In genomic region chr20:51492167-51493092, GRCh38 we compare ENCODE assay signal across 8 cellular contexts. TPM values are rescaled to one million over a fixed set of nuclear protein-coding genes. Genes with fewer than 3 reads are reported as not detected.
DNase-seq lines count a peak whose midpoint lies in the region; ATAC-seq and TF ChIP-seq lines count a peak whose summit lies in the region.

No MANE protein-coding gene starts in this region.

- peak in 1 of 4 experiments; percentile 35 for ATAC-seq in T-cell (replicated peaks in 1 of 4)
- ATAC-seq in GM19035 (IDR thresholded peaks at IDR 0.05; ENCODE audit: unreplicated experiment): no peak
- ATAC-seq in HG03045 (IDR thresholded peaks at IDR 0.05; ENCODE audit: unreplicated experiment): no peak

- H4K91ac ChIP-seq in trophoblast cell (ENCODE audit: low read depth, low read length): no peak overlapping the region

- no peaks in the 10 kb centered on the region for H3K79me1 ChIP-seq in trophoblast cell (ENCODE audit: low read length)

- H3K18ac ChIP-seq in trophoblast cell (ENCODE audit: low read length): no peak overlapping the region

- no peaks in the 10 kb centered on the region for H3K79me2 ChIP-seq in trophoblast cell (ENCODE audit: control insufficient read depth, insufficient read depth, low read length, poor library complexity)

- H3K4ac ChIP-seq in trophoblast cell (ENCODE audit: low read depth, low read length): no peak overlapping the region

- H3K4me2 ChIP-seq in trophoblast cell (ENCODE audit: low read length): no peak overlapping the region

- H3K27me3 Mint-ChIP-seq in T-cell: no peaks in the 10 kb centered on the region
- peaks cover 5% of the 10 kb centered on the region for H3K27me3 Mint-ChIP-seq in HFFc6 (ENCODE audit: insufficient read depth)

- no peak overlapping the region for H3K4me3 ChIP-seq in trophoblast cell (ENCODE audit: low read depth, low read length)

- POLR2A ChIA-PET in T-cell (lab: Charles Lee): no interaction called here

- no peak overlapping the region for H3K27ac ChIP-seq in trophoblast cell (ENCODE audit: low read depth, low read length)

- H3K27ac Mint-ChIP-seq in T-cell (peak overlapping the region; percentile 75 to 92), HFFc6 (no peak overlapping the region)

- peaks cover 36% of the 10 kb centered on the region for H3K36me3 Mint-ChIP-seq in T-cell
- H3K36me3 Mint-ChIP-seq in HFFc6 (ENCODE audit: low read depth): no peaks in the 10 kb centered on the region

- DNase-seq in DMS153 treated with DMSO at 0.1 percent for 48 hours (lab: John Stamatoyannopoulos, UW; ENCODE audit: unreplicated experiment) (peak; percentile 31), T-cell (no peak), globus pallidus (ENCODE audit: low spot score) (peak; percentile 24), trophoblast cell (no peak), NCI-H2196 treated with DMSO at 0.1 percent for 48 hours (lab: John Stamatoyannopoulos, UW; ENCODE audit: unreplicated experiment) (no peak), HFFc6 (no peak)

- no peak overlapping the region for H2BK5ac ChIP-seq in trophoblast cell (ENCODE audit: low read depth, low read length, poor library complexity)

- WGBS in trophoblast cell (ENCODE audit: extremely low coverage, insufficient coverage, insufficient read length): no CpG with 5 or more reads among the region's 47 CpGs

- H2BK12ac ChIP-seq in trophoblast cell (ENCODE audit: low read length): no peak overlapping the region

- no peak overlapping the region for H3K14ac ChIP-seq in trophoblast cell (ENCODE audit: low read length)

- peaks cover 2 to 4% of the 10 kb centered on the region in 2 experiments for H3K4me1 ChIP-seq in trophoblast cell (ENCODE audit: control insufficient read depth in 1 of 2, insufficient read depth in 2 of 2, low read length in 2 of 2)

- H3K23ac ChIP-seq in trophoblast cell (ENCODE audit: low read length): no peak overlapping the region

- H2AFZ ChIP-seq in trophoblast cell (ENCODE audit: insufficient read depth, low read length, poor library complexity): peak overlapping the region; percentile 13

- H2AK5ac ChIP-seq in trophoblast cell (ENCODE audit: low read length): no peak overlapping the region

- no peak overlapping the region for H3K9ac ChIP-seq in trophoblast cell (ENCODE audit: low read length)

- H4K12ac ChIP-seq in trophoblast cell (ENCODE audit: low read depth, low read length): no peak overlapping the region

- H4K8ac ChIP-seq in trophoblast cell (ENCODE audit: low read depth, low read length): no peak overlapping the region

- peak overlapping the region in 1 of 3 donors; percentile 82 for H3K4me3 Mint-ChIP-seq in T-cell
- no peak overlapping the region for H3K4me3 Mint-ChIP-seq in HFFc6

- peaks cover 0 to 1% of the 10 kb centered on the region in 2 experiments for H3K36me3 ChIP-seq in trophoblast cell (ENCODE audit: control insufficient read depth in 1 of 2, insufficient read depth in 2 of 2, low read length in 2 of 2)

- no peaks in the 10 kb centered on the region for H3K27me3 ChIP-seq in trophoblast cell (ENCODE audit: insufficient read depth, low read length)

- H3K9me3 Mint-ChIP-seq in T-cell (no peaks in the 10 kb centered on the region), HFFc6 (no peaks in the 10 kb centered on the region)

- H2BK120ac ChIP-seq in trophoblast cell (ENCODE audit: insufficient read depth, low read length, poor library complexity): no peak overlapping the region

- no peaks in the 10 kb centered on the region for H3K9me3 ChIP-seq in trophoblast cell (ENCODE audit: insufficient read depth, low read depth, low read length)

- CTCF ChIA-PET in T-cell (lab: Charles Lee): interaction anchor here in 1 of 2 donors (1.1 kb wide), 1 partner anchor 10 kb away, joined by 3 read pairs; no protein-coding TSS in a partner anchor

- no peak for TF ChIP-seq CTCF in HFFc6 (IDR thresholded peaks at IDR 0.05)

- peaks cover 86 to 96% (median 91%) of the 10 kb centered on the region in 3 donors for H3K4me1 Mint-ChIP-seq in T-cell
- peaks cover 23% of the 10 kb centered on the region for H3K4me1 Mint-ChIP-seq in HFFc6 (ENCODE audit: low read depth)

RNA-seq across cellular contexts. Expression of gene NFATC2, which starts 50.1 kb away (rescaled TPM):
- total RNA-seq in T-cell: 10 to 100 TPM; 49.0 to 75.9 (median 67.0) TPM
- 6.7 and 7.6 TPM in 2 replicates for polyA plus RNA-seq in trophoblast cell (2013)
- 1 to 10 TPM in 1 of 6 experiments, under 1 TPM in 5; 0.50 to 1.1 (median 0.84) TPM for total RNA-seq in HFFc6 (2021; fragmentation: NEBNext Ultra II Directional; extraction: Animal tissue kit (Norgen Biotek cat#: 25700))

Comparison
In these comparisons a context has a peak if more than half of its experiments do, and no peak if none do; other contexts are left out.
1. DNase-seq: peak in DMS153 treated with DMSO at 0.1 percent for 48 hours (single experiment) and globus pallidus (single experiment); none in T-cell (0 of 34), trophoblast cell (0 of 2), NCI-H2196 treated with DMSO at 0.1 percent for 48 hours (single experiment) and HFFc6 (single experiment).
2. RNA of gene NFATC2, which starts 50.1 kb away (total RNA-seq): 49.0 to 75.9 TPM in T-cell; 0.50 to 1.1 TPM in HFFc6; every median in the first group is over 10 times any median in the second.